9 cellular contexts compared by ENCODE assay signal in genomic region chr15:63089260-63090043, GRCh38. TPM values are rescaled to one million over a fixed set of nuclear protein-coding genes. Genes with fewer than 3 reads are reported as not detected.
DNase-seq lines count a peak whose midpoint lies in the region; ATAC-seq and TF ChIP-seq lines count a peak whose summit lies in the region.
"Had no signal": no experiment of that assay in that cellular context is flagged by ENCODE, and none has a peak within 500 bp of the region (broad histone marks: within the 10 kb centered on the region; RNA-seq: fewer than 3 reads in every experiment).

No MANE protein-coding gene starts in this region.

- no peaks in the 10 kb centered on the region for H3K9me3 Mint-ChIP-seq in osteocyte (ENCODE audit: unreplicated experiment)

- H3K4me1 Mint-ChIP-seq in osteocyte (ENCODE audit: unreplicated experiment), result peaks cover 39% of the 10 kb centered on the region

- H3K36me3 Mint-ChIP-seq in osteocyte (ENCODE audit: unreplicated experiment), result no peaks in the 10 kb centered on the region

- in situ Hi-C loops in G401 (cut with HindIII; ENCODE audit: low sequenced_read_pairs), result no loop called here

- TF ChIP-seq CTCF in osteocyte (IDR thresholded peaks at IDR 0.05), result no peak

- H3K27me3 Mint-ChIP-seq in osteocyte (ENCODE audit: unreplicated experiment), result no peaks in the 10 kb centered on the region

- DNase-seq in G401 (ENCODE audit: low spot score) (peak; percentile 57), NCI-H510A (lab: John Stamatoyannopoulos, UW) (peak; percentile 17), fibroblast of gingiva (ENCODE audit: low read depth) (peak; percentile 79), osteocyte (ENCODE audit: extremely low spot score, unreplicated experiment) (no peak), NCI-H2227 (lab: John Stamatoyannopoulos, UW; ENCODE audit: unreplicated experiment) (no peak)
- DNase-seq: kidney had no signal

- no peak for ATAC-seq in HG02970 (IDR thresholded peaks at IDR 0.05; ENCODE audit: low FRiP score, unreplicated experiment)
- no peak for ATAC-seq in HG03039 (IDR thresholded peaks at IDR 0.05; ENCODE audit: unreplicated experiment)
- ATAC-seq in HG03097 (IDR thresholded peaks at IDR 0.05; ENCODE audit: low FRiP score, unreplicated experiment), result no peak

- H3K4me3 Mint-ChIP-seq in osteocyte (ENCODE audit: unreplicated experiment), result no peak overlapping the region

- peak overlapping the region; percentile 52 for H3K27ac Mint-ChIP-seq in osteocyte (ENCODE audit: unreplicated experiment)

RNA-seq across cellular contexts. Expression of gene LACTB, which starts 32.2 kb away (rescaled TPM):
- 8.7 and 17.5 TPM in 2 replicates for total RNA-seq in G401 (2014; rRNA removed; shearing (Covaris generic))
- 11.2 and 13.3 TPM in 2 replicates for total RNA-seq in osteocyte

RNA-seq across cellular contexts. Expression of gene TPM1, which starts 46.9 kb away (rescaled TPM):
- total RNA-seq in G401 (2014; rRNA removed; shearing (Covaris generic)), result 768 and 828 TPM in 2 replicates
- total RNA-seq in osteocyte, result 1,635 and 1,747 TPM in 2 replicates

Comparison
In these comparisons a context has a peak if more than half of its experiments do, and no peak if none do; other contexts are left out.
1. DNase-seq: peak in G401 (single experiment), NCI-H510A (single experiment) and fibroblast of gingiva (single experiment); none in osteocyte (single experiment) and NCI-H2227 (single experiment).